ENCODE assay signal across 29 cellular contexts in genomic region chr6:168565112-168565511, GRCh38.
"Had no signal": no experiment of that assay in that cellular context is flagged by ENCODE, and none has a peak within 500 bp of the region (broad histone marks: within the 10 kb centered on the region; RNA-seq: fewer than 3 reads in every experiment).

No MANE protein-coding gene starts in this region.

- H3K9ac ChIP-seq: neural progenitor cell, parathyroid adenoma had no signal

- H3K4me2 ChIP-seq: neural progenitor cell, smooth muscle cell had no signal

- H3K27me3 ChIP-seq: ovary, testis, tibial artery, transverse colon, upper lobe of right lung, vagina had no signal

- H3K4me1 ChIP-seq: neural progenitor cell, parathyroid adenoma, psoas muscle, spleen, suprapubic skin, testis, tibial artery, transverse colon, upper lobe of right lung, vagina had no signal

- H3K36me3 ChIP-seq: neural progenitor cell, ovary, spleen, suprapubic skin, transverse colon, upper lobe of right lung, vagina had no signal

- H2AFZ ChIP-seq: neural progenitor cell, parathyroid adenoma had no signal

- H3K4me3 ChIP-seq: neural progenitor cell, ovary, psoas muscle, skin epidermis, smooth muscle cell, spleen, suprapubic skin, testis, tibial artery, transverse colon, upper lobe of right lung, vagina had no signal

- ATAC-seq: naive thymus-derived CD4-positive, alpha-beta T cell; natural killer cell; psoas muscle; right cardiac atrium; sciatic nerve; stimulated activated memory B cell treated with anti-CD40 and anti-IgM and Interleukin-4, amounts not matched to agents 10 μg/mL and 1 μg/mL and 100 μg/mL, for 72 hours; stimulated activated naive CD8-positive, alpha-beta T cell treated with anti-CD3 and anti-CD28 coated beads, Interleukin-15, amount 100 ng/mL, for 72 hours; stimulated activated naive CD8-positive, alpha-beta T cell treated with anti-CD3 and anti-CD28 coated beads, Interleukin-15, Interleukin-2, amounts not matched to agents 100 U/mL and 50 U/mL, for 24 hours; upper lobe of right lung had no signal

- H3K27ac ChIP-seq: neural progenitor cell, ovary, parathyroid adenoma, psoas muscle, skin epidermis, spleen, suprapubic skin, tibial artery, transverse colon, upper lobe of right lung, vagina had no signal

- H3K79me2 ChIP-seq: parathyroid adenoma had no signal

- DNase-seq: naive thymus-derived CD4-positive, alpha-beta T cell; natural killer cell; occipital lobe; ovary; posterior cingulate gyrus; psoas muscle; right cardiac atrium; spleen; stimulated activated CD4-positive, alpha-beta T cell treated with anti-CD3 and anti-CD28 coated beads, Interleukin-12 subunit alpha, Interleukin-12 subunit beta, amount 100 ng/mL, for 4 hours; stimulated activated CD4-positive, alpha-beta T cell treated with anti-CD3 and anti-CD28 coated beads, Interleukin-1b, Interleukin-23, amount 100 ng/mL, for 48 hours; stimulated activated CD4-positive, alpha-beta T cell treated with anti-CD3 and anti-CD28 coated beads, Interleukin-4, amount 100 ng/mL, for 1 hour; stimulated activated CD4-positive, alpha-beta T cell treated with anti-CD3 and anti-CD28 coated beads, Interleukin-4, amount 100 ng/mL, for 4 hours; stimulated activated CD8-positive, alpha-beta memory T cell treated with anti-CD3 and anti-CD28 coated beads, Interleukin-4, amount 100 ng/mL, for 48 hours; stimulated activated naive CD4-positive, alpha-beta T cell; stimulated activated naive CD8-positive, alpha-beta T cell treated with anti-CD3 and anti-CD28 coated beads, Interleukin-15, amount 100 ng/mL, for 72 hours; stimulated activated naive CD8-positive, alpha-beta T cell treated with anti-CD3 and anti-CD28 coated beads, Interleukin-15, Interleukin-2, amounts not matched to agents 100 U/mL and 50 U/mL, for 24 hours; substantia nigra; testis; tibial artery; transverse colon; upper lobe of right lung had no signal

- H3K9me3 ChIP-seq: ovary, psoas muscle, spleen, suprapubic skin, testis, tibial artery, transverse colon, upper lobe of right lung, vagina had no signal
